Comparison of ENCODE assay signal across 19 cellular contexts in the genomic region with DNA sequence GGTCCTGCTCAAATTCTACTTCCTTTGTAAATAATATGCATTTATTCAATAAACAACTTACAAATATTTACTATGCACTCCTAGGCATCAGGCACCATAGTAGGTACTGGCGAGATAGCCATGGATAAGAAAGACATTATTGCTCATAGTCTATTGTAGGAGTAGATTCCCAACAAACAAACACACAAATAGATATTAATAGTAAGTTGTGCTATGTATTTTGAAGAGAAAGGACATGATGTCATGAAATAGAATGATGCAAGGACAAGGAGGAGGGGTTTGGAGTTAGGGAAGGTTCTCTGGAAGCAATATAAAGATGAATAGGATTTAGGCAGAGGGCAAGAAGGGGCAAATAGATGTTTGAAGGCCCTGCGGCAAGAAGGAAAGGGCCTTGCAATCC.
"Had no signal": no experiment of that assay in that cellular context is flagged by ENCODE, and none has a peak within 500 bp of the region (broad histone marks: within the 10 kb centered on the region; RNA-seq: fewer than 3 reads in every experiment).

No MANE protein-coding gene starts in this region.

- DNase-seq: activated B cell treated with CpG ODN at 0.5 μM for 24 hours; activated CD4-positive, alpha-beta memory T cell treated with anti-CD3 and anti-CD28 coated beads, Interleukin-2, amount 10 ng/mL, durations not matched to agents 7 days and 5 days; activated CD4-positive, alpha-beta T cell treated with anti-CD3 and anti-CD28 coated beads for 48 hours; activated CD8-positive, alpha-beta memory T cell treated with anti-CD3 and anti-CD28 coated beads, Interleukin-2, amount 10 ng/mL, durations not matched to agents 7 days and 5 days; activated naive CD4-positive, alpha-beta T cell; activated naive CD8-positive, alpha-beta T cell treated with anti-CD3 and anti-CD28 coated beads, Interleukin-2, amount 10 ng/mL, durations not matched to agents 7 days and 5 days; anterior cingulate cortex; brain microvascular endothelial cell; cortex of kidney; effector CD8-positive, alpha-beta T cell; sigmoid colon; stimulated activated CD4-positive, alpha-beta T cell treated with anti-CD3 and anti-CD28 coated beads, Interleukin-4, amount 100 ng/mL, for 4 hours; stimulated activated naive B cell treated with anti-CD40 and anti-IgM and Interleukin-4, amounts not matched to agents 10 μg/mL and 1 μg/mL and 100 μg/mL, for 72 hours; transverse colon had no signal

- H3K9ac ChIP-seq: parathyroid adenoma had no signal

- H3K27ac Mint-ChIP-seq: activated B cell treated with CpG ODN at 0.5 μM for 24 hours; activated CD4-positive, alpha-beta memory T cell treated with anti-CD3 and anti-CD28 coated beads, Interleukin-2, amount 10 ng/mL, durations not matched to agents 7 days and 5 days; activated CD8-positive, alpha-beta memory T cell treated with anti-CD3 and anti-CD28 coated beads, Interleukin-2, amount 10 ng/mL, durations not matched to agents 7 days and 5 days; activated naive CD8-positive, alpha-beta T cell treated with anti-CD3 and anti-CD28 coated beads, Interleukin-2, amount 10 ng/mL, durations not matched to agents 7 days and 5 days; activated T-helper 17 cell treated with anti-CD3 and anti-CD28 coated beads, Interleukin-2, amount 50 U/mL, for 72 hours; mesothelial cell of epicardium; nephron; stimulated activated naive B cell treated with anti-CD40 and anti-IgM and Interleukin-4, amounts not matched to agents 10 μg/mL and 1 μg/mL and 100 μg/mL, for 72 hours had no signal

- ATAC-seq: activated CD8-positive, alpha-beta memory T cell treated with anti-CD3 and anti-CD28 coated beads, Interleukin-2, amount 10 ng/mL, durations not matched to agents 7 days and 5 days; activated T-helper 17 cell treated with anti-CD3 and anti-CD28 coated beads, Interleukin-2, amount 50 U/mL, for 72 hours; esophagus mucosa; stimulated activated naive B cell treated with anti-CD40 and anti-IgM and Interleukin-4, amounts not matched to agents 10 μg/mL and 1 μg/mL and 100 μg/mL, for 72 hours had no signal

- H3K4me3 Mint-ChIP-seq: activated B cell treated with CpG ODN at 0.5 μM for 24 hours; activated CD4-positive, alpha-beta memory T cell treated with anti-CD3 and anti-CD28 coated beads, Interleukin-2, amount 10 ng/mL, durations not matched to agents 7 days and 5 days; activated CD8-positive, alpha-beta memory T cell treated with anti-CD3 and anti-CD28 coated beads, Interleukin-2, amount 10 ng/mL, durations not matched to agents 7 days and 5 days; activated naive CD8-positive, alpha-beta T cell treated with anti-CD3 and anti-CD28 coated beads, Interleukin-2, amount 10 ng/mL, durations not matched to agents 7 days and 5 days; activated T-helper 17 cell treated with anti-CD3 and anti-CD28 coated beads, Interleukin-2, amount 50 U/mL, for 72 hours; mesothelial cell of epicardium; nephron; stimulated activated naive B cell treated with anti-CD40 and anti-IgM and Interleukin-4, amounts not matched to agents 10 μg/mL and 1 μg/mL and 100 μg/mL, for 72 hours had no signal

- H3K27me3 Mint-ChIP-seq: activated B cell treated with CpG ODN at 0.5 μM for 24 hours had no signal

- H3K4me1 ChIP-seq: parathyroid adenoma, transverse colon had no signal

- H3K27me3 ChIP-seq: brain microvascular endothelial cell, sigmoid colon, transverse colon had no signal

- H3K4me3 ChIP-seq: sigmoid colon, transverse colon had no signal

- H3K4me1 Mint-ChIP-seq: activated CD4-positive, alpha-beta memory T cell treated with anti-CD3 and anti-CD28 coated beads, Interleukin-2, amount 10 ng/mL, durations not matched to agents 7 days and 5 days; activated CD8-positive, alpha-beta memory T cell treated with anti-CD3 and anti-CD28 coated beads, Interleukin-2, amount 10 ng/mL, durations not matched to agents 7 days and 5 days; activated naive CD8-positive, alpha-beta T cell treated with anti-CD3 and anti-CD28 coated beads, Interleukin-2, amount 10 ng/mL, durations not matched to agents 7 days and 5 days; activated T-helper 17 cell treated with anti-CD3 and anti-CD28 coated beads, Interleukin-2, amount 50 U/mL, for 72 hours had no signal

- H3K36me3 Mint-ChIP-seq: activated CD8-positive, alpha-beta memory T cell treated with anti-CD3 and anti-CD28 coated beads, Interleukin-2, amount 10 ng/mL, durations not matched to agents 7 days and 5 days had no signal

- H3K9me3 ChIP-seq: sigmoid colon, transverse colon had no signal

- H3K36me3 ChIP-seq: brain microvascular endothelial cell, sigmoid colon, transverse colon had no signal

- H3K27ac ChIP-seq: brain microvascular endothelial cell, parathyroid adenoma, transverse colon had no signal

- H3K9me3 Mint-ChIP-seq: activated B cell treated with CpG ODN at 0.5 μM for 24 hours; activated T-helper 17 cell treated with anti-CD3 and anti-CD28 coated beads, Interleukin-2, amount 50 U/mL, for 72 hours; mesothelial cell of epicardium; nephron had no signal
